In genomic region chr3:190116551-190117067, GRCh38 we compare ENCODE assay signal across 15 cellular contexts. TPM values are rescaled to one million over a fixed set of nuclear protein-coding genes. Genes with fewer than 3 reads are reported as not detected.
DNase-seq lines count a peak whose midpoint lies in the region; ATAC-seq, FAIRE-seq and TF ChIP-seq lines count a peak whose summit lies in the region.
"Had no signal": no experiment of that assay in that cellular context is flagged by ENCODE, and none has a peak within 500 bp of the region (broad histone marks: within the 10 kb centered on the region; RNA-seq: fewer than 3 reads in every experiment).

No MANE protein-coding gene starts in this region.

- H4K20me1 ChIP-seq in astrocyte (ENCODE audit: insufficient read depth, low read length), result no peaks in the 10 kb centered on the region

- no peak for ATAC-seq in GM19328 (IDR thresholded peaks at IDR 0.05; ENCODE audit: unreplicated experiment)
- ATAC-seq: activated CD4-positive, CD25-positive, alpha-beta regulatory T cell treated with anti-CD3 and anti-CD28 coated beads, Interleukin-2, amount 50 U/mL, for 24 hours had no signal

- H3K27me3 ChIP-seq in astrocyte (ENCODE audit: insufficient read depth, low read length), result no peaks in the 10 kb centered on the region
- H3K27me3 ChIP-seq in A673 (replicated peaks; ENCODE audit: insufficient read depth, low read depth, low read length, poor library complexity), result no peaks in the 10 kb centered on the region

- POLR2A ChIA-PET in A673 (lab: Charles Lee; ENCODE audit: low non-redundant PET), result no interaction called here

- peaks cover 40% of the 10 kb centered on the region for H3K4me1 Mint-ChIP-seq in astrocyte (ENCODE audit: low read depth, unreplicated experiment)

- no peak overlapping the region for H3K4me3 ChIP-seq in AG10803 (ENCODE audit: low read length)
- no peak overlapping the region for H3K4me3 ChIP-seq in astrocyte (ENCODE audit: insufficient read depth, low read depth, low read length)
- no peak overlapping the region for H3K4me3 ChIP-seq in A673 (ENCODE audit: low read depth, low read length, poor library complexity, severe bottlenecking)

- FAIRE-seq in astrocyte (lab: Jason Lieb, UNC), result no peak
- FAIRE-seq: islet of Langerhans had no signal

- no peaks in the 10 kb centered on the region for H3K27me3 Mint-ChIP-seq in astrocyte (ENCODE audit: low read depth, unreplicated experiment)

- H3K9me3 ChIP-seq in astrocyte (ENCODE audit: insufficient read depth, low read depth, low read length) (no peaks in the 10 kb centered on the region), A673 (ENCODE audit: low read depth, low read length, poor library complexity, severe bottlenecking) (no peaks in the 10 kb centered on the region)

- H3K4me2 ChIP-seq in astrocyte (ENCODE audit: low read length), result peak overlapping the region; percentile 29

- TF ChIP-seq CTCF in AG10803 (conservative IDR thresholded peaks at IDR 0.05; ENCODE audit: low read length) (no peak), astrocyte (IDR thresholded peaks at IDR 0.05; ENCODE audit: insufficient read depth, low read depth, low read length) (no peak), A673 (conservative IDR thresholded peaks at IDR 0.05; ENCODE audit: low read depth, low read length) (no peak)

- no peak overlapping the region for H2AFZ ChIP-seq in astrocyte (ENCODE audit: low read depth, low read length)

- peak overlapping the region; percentile 92 for H3K4me3 Mint-ChIP-seq in astrocyte (ENCODE audit: unreplicated experiment)

- peaks cover 7% of the 10 kb centered on the region for H3K36me3 Mint-ChIP-seq in astrocyte (ENCODE audit: low read depth, unreplicated experiment)

- intact Hi-C loops in A673 (cut with micrococcal nuclease; ENCODE audit: unreplicated experiment), result no loop called here

- no TSS peak for BruUV-seq in A673 (replicated peaks; lab: Mats Ljungman, UMichigan)

- H3K4me1 ChIP-seq in astrocyte (ENCODE audit: insufficient read depth, low read length) (peaks cover 21% of the 10 kb centered on the region), A673 (ENCODE audit: insufficient read depth, low read length, poor library complexity, severe bottlenecking) (peaks cover 4% of the 10 kb centered on the region)

- peaks cover 3% of the 10 kb centered on the region for H3K79me2 ChIP-seq in astrocyte (ENCODE audit: insufficient read depth, low read length)

- peak overlapping the region; percentile 79 for H3K27ac Mint-ChIP-seq in astrocyte (ENCODE audit: unreplicated experiment)

- DNase-seq in AG10803 (ENCODE audit: low read depth) (peak; percentile 54), HS-27A (ENCODE audit: low read depth) (peak; percentile 59), astrocyte (ENCODE audit: low read depth) (peak; percentile 74), islet precursor cell (peak; percentile 78), A673 (ENCODE audit: low spot score) (no peak), Kasumi-1 (lab: John Stamatoyannopoulos, UW) (no peak), HuH-7 (ENCODE audit: low spot score) (no peak)
- DNase-seq: AML-193, amygdala, foreskin fibroblast, MV-4-11, NCI-H2171 treated with DMSO at 0.1 percent for 48 hours had no signal

- CTCF ChIA-PET in A673 (lab: Charles Lee), result no interaction called here

- H3K9ac ChIP-seq in astrocyte (ENCODE audit: low read length), result no peak overlapping the region

- H3K27ac ChIP-seq in astrocyte (ENCODE audit: low read depth, low read length), result no peak overlapping the region
- no peak overlapping the region for H3K27ac ChIP-seq in A673 (ENCODE audit: low read depth, low read length, poor library complexity, severe bottlenecking)

- H3K36me3 ChIP-seq in astrocyte (ENCODE audit: insufficient read depth, low read length), result no peaks in the 10 kb centered on the region
- no peaks in the 10 kb centered on the region for H3K36me3 ChIP-seq in A673 (ENCODE audit: insufficient read depth, low read length, poor library complexity, severe bottlenecking)

- no peaks in the 10 kb centered on the region for H3K9me3 Mint-ChIP-seq in astrocyte (ENCODE audit: unreplicated experiment)

RNA-seq across cellular contexts. Expression of gene P3H2, which starts 4.1 kb away (rescaled TPM):
- total RNA-seq in astrocyte (46.9 and 57.7 TPM in 2 replicates), A673 (2021) (19.6 and 21.7 TPM in 2 replicates)

Comparison
In these comparisons a context has a peak if more than half of its experiments do, and no peak if none do; other contexts are left out.
1. DNase-seq: peak in AG10803 (single experiment), HS-27A (single experiment), astrocyte (single experiment) and islet precursor cell (single experiment); none in A673 (single experiment), Kasumi-1 (0 of 2) and HuH-7 (single experiment).